Comparison of ENCODE assay signal across 8 cellular contexts in the genomic region with DNA sequence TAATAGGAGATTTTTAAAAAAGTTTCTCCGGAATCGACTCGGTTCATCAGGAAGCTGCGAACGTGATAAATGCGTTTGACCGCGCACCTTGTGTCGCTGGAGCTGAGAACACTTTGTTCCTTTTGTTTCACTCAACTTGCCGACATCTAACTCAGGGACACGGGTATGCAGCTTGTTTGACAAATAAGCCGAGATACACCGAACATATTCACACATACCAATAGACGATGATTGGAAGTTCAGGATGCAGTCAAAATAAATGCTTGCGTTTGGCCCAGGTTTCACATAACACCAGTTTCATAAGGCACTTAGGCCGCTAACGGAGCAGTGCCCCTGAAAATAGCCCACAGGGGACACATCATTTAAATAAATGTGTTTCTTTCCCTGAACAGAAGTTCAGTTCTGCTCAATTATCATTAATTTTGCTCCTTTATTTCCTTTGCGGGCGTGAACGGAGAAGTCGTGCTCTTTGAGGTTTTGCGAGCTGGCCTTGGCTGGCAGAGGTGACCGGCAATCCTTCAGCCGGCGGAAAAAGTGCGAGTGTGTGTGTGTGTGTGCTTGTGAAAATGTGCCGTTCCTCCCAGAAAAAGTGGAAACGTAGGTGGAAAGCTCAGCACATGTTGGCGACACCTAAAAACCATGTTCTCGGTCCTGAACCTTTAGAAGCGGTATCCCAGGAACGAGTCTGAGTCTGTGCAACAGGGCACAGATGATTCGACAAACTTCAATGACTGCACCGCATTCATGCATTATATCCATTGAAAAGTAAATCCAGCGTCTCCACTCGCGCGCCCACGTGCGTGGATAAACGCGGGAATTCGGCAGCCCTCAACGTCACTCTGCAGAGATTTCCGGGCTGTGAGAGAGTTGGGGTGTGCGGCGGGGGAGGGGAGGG. TPM values are rescaled to one million over a fixed set of nuclear protein-coding genes. Genes with fewer than 3 reads are reported as not detected.
DNase-seq lines count a peak whose midpoint lies in the region; ATAC-seq, FAIRE-seq and TF ChIP-seq lines count a peak whose summit lies in the region.

No MANE protein-coding gene starts in this region.

- POLR2A ChIA-PET in activated CD4-positive, alpha-beta T cell treated with anti-CD3 and anti-CD28 coated beads, Interleukin-2, amount 10 ng/mL, durations not matched to agents 7 days and 5 days (lab: Charles Lee): no interaction called here
- POLR2A ChIA-PET in activated CD4-positive, alpha-beta memory T cell treated with anti-CD3 and anti-CD28 coated beads, Interleukin-2, amount 10 ng/mL, durations not matched to agents 7 days and 5 days (lab: Charles Lee): no interaction called here

- H3K9me3 Mint-ChIP-seq in activated CD4-positive, alpha-beta T cell treated with anti-CD3 and anti-CD28 coated beads, Interleukin-2, amount 10 ng/mL, durations not matched to agents 7 days and 5 days: no peaks in the 10 kb centered on the region
- H3K9me3 Mint-ChIP-seq in activated CD4-positive, alpha-beta memory T cell treated with anti-CD3 and anti-CD28 coated beads, Interleukin-2, amount 10 ng/mL, durations not matched to agents 7 days and 5 days: no peaks in the 10 kb centered on the region

- peaks cover 25% of the 10 kb centered on the region for H3K4me1 Mint-ChIP-seq in activated CD4-positive, alpha-beta T cell treated with anti-CD3 and anti-CD28 coated beads, Interleukin-2, amount 10 ng/mL, durations not matched to agents 7 days and 5 days
- H3K4me1 Mint-ChIP-seq in activated CD4-positive, alpha-beta memory T cell treated with anti-CD3 and anti-CD28 coated beads, Interleukin-2, amount 10 ng/mL, durations not matched to agents 7 days and 5 days: peaks cover 21% of the 10 kb centered on the region

- no peak overlapping the region for H3K27ac ChIP-seq in thymus (ENCODE audit: low read depth)

- no peaks in the 10 kb centered on the region for H3K36me3 Mint-ChIP-seq in activated CD4-positive, alpha-beta T cell treated with anti-CD3 and anti-CD28 coated beads, Interleukin-2, amount 10 ng/mL, durations not matched to agents 7 days and 5 days (ENCODE audit: low read depth)
- H3K36me3 Mint-ChIP-seq in activated CD4-positive, alpha-beta memory T cell treated with anti-CD3 and anti-CD28 coated beads, Interleukin-2, amount 10 ng/mL, durations not matched to agents 7 days and 5 days (ENCODE audit: low read depth): no peaks in the 10 kb centered on the region

- intact Hi-C loops in left colon (cut with DNase I, micrococcal nuclease): no loop called here

- no peak for DNase-seq in activated CD4-positive, alpha-beta T cell treated with anti-CD3 and anti-CD28 coated beads, Interleukin-2, amount 10 ng/mL, durations not matched to agents 7 days and 5 days
- no peak for DNase-seq in activated CD4-positive, alpha-beta T cell treated with anti-CD3 and anti-CD28 coated beads, Interleukin-2, amount 50 U/mL, for 4 hours
- no peak for DNase-seq in activated CD4-positive, alpha-beta memory T cell treated with anti-CD3 and anti-CD28 coated beads, Interleukin-2, amount 10 ng/mL, durations not matched to agents 7 days and 5 days
- DNase-seq in left colon (no peak), frontal cortex (ENCODE audit: low spot score in 2 of 2) (no peak)

- H3K4me1 ChIP-seq in thymus (ENCODE audit: control insufficient read depth, insufficient read depth, low read length): no peaks in the 10 kb centered on the region

- peaks cover 68% of the 10 kb centered on the region for H3K27me3 Mint-ChIP-seq in activated CD4-positive, alpha-beta T cell treated with anti-CD3 and anti-CD28 coated beads, Interleukin-2, amount 10 ng/mL, durations not matched to agents 7 days and 5 days
- peaks cover 66% of the 10 kb centered on the region for H3K27me3 Mint-ChIP-seq in activated CD4-positive, alpha-beta memory T cell treated with anti-CD3 and anti-CD28 coated beads, Interleukin-2, amount 10 ng/mL, durations not matched to agents 7 days and 5 days

- H3K4me3 Mint-ChIP-seq in activated CD4-positive, alpha-beta T cell treated with anti-CD3 and anti-CD28 coated beads, Interleukin-2, amount 10 ng/mL, durations not matched to agents 7 days and 5 days: peak overlapping the region; percentile 79
- peak overlapping the region; percentile 69 for H3K4me3 Mint-ChIP-seq in activated CD4-positive, alpha-beta memory T cell treated with anti-CD3 and anti-CD28 coated beads, Interleukin-2, amount 10 ng/mL, durations not matched to agents 7 days and 5 days

- no peak for TF ChIP-seq POLR2A in GM18505 (IDR thresholded peaks at IDR 0.05; ENCODE audit: borderline replicate concordance, extremely low read depth, insufficient read depth, insufficient read length)

- peak; percentile 11 for ATAC-seq in left colon
- ATAC-seq in GM18505 (IDR thresholded peaks at IDR 0.05; ENCODE audit: unreplicated experiment): no peak
- no peak for ATAC-seq in HG02678 (IDR thresholded peaks at IDR 0.05; ENCODE audit: unreplicated experiment)

- peaks cover 58% of the 10 kb centered on the region for H3K27me3 ChIP-seq in thymus (ENCODE audit: control insufficient read depth, insufficient read depth)

- H3K9me3 ChIP-seq in thymus (ENCODE audit: control insufficient read depth): no peaks in the 10 kb centered on the region

- peak overlapping the region; percentile 44 for H3K4me3 ChIP-seq in thymus (ENCODE audit: low read length)

- CTCF ChIA-PET in activated CD4-positive, alpha-beta T cell treated with anti-CD3 and anti-CD28 coated beads, Interleukin-2, amount 10 ng/mL, durations not matched to agents 7 days and 5 days (lab: Charles Lee): interaction anchor here (0.7 to 1.5 kb wide), 2 partner anchors 8 to 559 kb away, joined by 3 to 4 read pairs; no protein-coding TSS in a partner anchor
- CTCF ChIA-PET in activated CD4-positive, alpha-beta memory T cell treated with anti-CD3 and anti-CD28 coated beads, Interleukin-2, amount 10 ng/mL, durations not matched to agents 7 days and 5 days (lab: Charles Lee): interaction anchor here (0.6 to 0.7 kb wide), 2 partner anchors 13 to 25 kb away, joined by 3 read pairs; no protein-coding TSS in a partner anchor

- peak overlapping the region; percentile 17 for H3K27ac Mint-ChIP-seq in activated CD4-positive, alpha-beta T cell treated with anti-CD3 and anti-CD28 coated beads, Interleukin-2, amount 10 ng/mL, durations not matched to agents 7 days and 5 days
- H3K27ac Mint-ChIP-seq in activated CD4-positive, alpha-beta memory T cell treated with anti-CD3 and anti-CD28 coated beads, Interleukin-2, amount 10 ng/mL, durations not matched to agents 7 days and 5 days: no peak overlapping the region

- WGBS in thymus: 5% methylated on average over 47 of the region's 47 CpGs

- H3K36me3 ChIP-seq in thymus (ENCODE audit: control insufficient read depth, insufficient read depth): no peaks in the 10 kb centered on the region

- no peak for FAIRE-seq in frontal cortex (lab: Jason Lieb, UNC)

RNA-seq across cellular contexts. Expression of a gene that starts 0.7 kb away (rescaled TPM):
- under 1 TPM; 0.42 to 0.69 TPM for total RNA-seq in activated CD4-positive, alpha-beta T cell treated with anti-CD3 and anti-CD28 coated beads, Interleukin-2, amount 10 ng/mL, durations not matched to agents 7 days and 5 days
- total RNA-seq in activated CD4-positive, alpha-beta memory T cell treated with anti-CD3 and anti-CD28 coated beads, Interleukin-2, amount 10 ng/mL, durations not matched to agents 7 days and 5 days: under 1 TPM; 0.58 to 0.60 TPM
- total RNA-seq in left colon (1 to 10 TPM in 1 of 2 donors, under 1 TPM in 1; 0.52 to 1.9 TPM), frontal cortex (under 0.01 TPM)
- polyA plus RNA-seq in thymus: 0.71 TPM
